ENCODE assay signal across 8 cellular contexts in the genomic region with DNA sequence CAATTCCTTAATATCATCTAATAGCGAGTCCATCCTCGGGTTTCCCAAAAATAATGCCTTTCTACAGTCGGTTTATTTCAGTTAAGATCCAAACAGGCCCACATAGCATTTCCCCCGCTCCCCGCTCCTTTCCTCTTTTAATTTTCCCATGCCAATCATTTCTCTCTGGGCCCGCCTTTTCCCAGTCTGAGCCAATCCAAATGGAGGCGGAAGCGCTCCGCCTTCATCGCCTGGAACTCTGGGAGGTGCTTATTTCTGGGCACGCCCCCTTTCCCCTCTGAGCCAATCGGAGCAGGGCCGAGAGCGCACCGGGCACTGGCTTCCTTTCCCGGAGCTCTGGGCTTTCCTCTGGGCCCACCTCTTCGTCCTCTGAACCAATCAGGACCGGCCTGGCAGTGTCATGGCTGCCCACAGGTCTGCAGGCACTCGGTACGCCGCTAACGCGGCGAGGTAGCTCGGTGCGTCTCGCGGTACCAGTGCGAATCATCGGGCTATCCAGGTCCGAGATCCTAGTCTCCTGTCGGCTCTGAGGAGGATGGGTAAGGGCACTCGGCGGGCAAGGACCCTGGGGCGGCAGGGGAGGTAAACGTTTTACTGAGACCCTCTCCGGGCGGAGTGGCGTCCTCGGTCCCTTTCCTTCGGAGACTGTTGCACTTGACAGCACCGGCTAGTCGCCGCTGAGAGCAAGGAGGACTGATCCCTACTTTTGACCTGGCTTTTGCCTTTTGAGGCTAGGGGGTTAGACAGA. TPM values are rescaled to one million over a fixed set of nuclear protein-coding genes. Genes with fewer than 3 reads are reported as not detected.
DNase-seq lines count a peak whose midpoint lies in the region; ATAC-seq and TF ChIP-seq lines count a peak whose summit lies in the region.
"Not testable (repeated sequence)": the region's sequence is repeated elsewhere in the genome, so short reads cannot be mapped to it uniquely, and the experiment has no call there.

A gene with protein sequence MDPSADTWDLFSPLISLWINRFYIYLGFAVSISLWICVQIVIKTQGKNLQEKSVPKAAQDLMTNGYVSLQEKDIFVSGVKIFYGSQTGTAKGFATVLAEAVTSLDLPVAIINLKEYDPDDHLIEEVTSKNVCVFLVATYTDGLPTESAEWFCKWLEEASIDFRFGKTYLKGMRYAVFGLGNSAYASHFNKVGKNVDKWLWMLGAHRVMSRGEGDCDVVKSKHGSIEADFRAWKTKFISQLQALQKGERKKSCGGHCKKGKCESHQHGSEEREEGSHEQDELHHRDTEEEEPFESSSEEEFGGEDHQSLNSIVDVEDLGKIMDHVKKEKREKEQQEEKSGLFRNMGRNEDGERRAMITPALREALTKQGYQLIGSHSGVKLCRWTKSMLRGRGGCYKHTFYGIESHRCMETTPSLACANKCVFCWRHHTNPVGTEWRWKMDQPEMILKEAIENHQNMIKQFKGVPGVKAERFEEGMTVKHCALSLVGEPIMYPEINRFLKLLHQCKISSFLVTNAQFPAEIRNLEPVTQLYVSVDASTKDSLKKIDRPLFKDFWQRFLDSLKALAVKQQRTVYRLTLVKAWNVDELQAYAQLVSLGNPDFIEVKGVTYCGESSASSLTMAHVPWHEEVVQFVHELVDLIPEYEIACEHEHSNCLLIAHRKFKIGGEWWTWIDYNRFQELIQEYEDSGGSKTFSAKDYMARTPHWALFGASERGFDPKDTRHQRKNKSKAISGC (plus strand): TSS at position 390 of the 748 bp plus-strand sequence. CDS start 146 bp downstream, at position 536.

- in situ Hi-C loops in ACHN (cut with HindIII; ENCODE audit: low pct_ligation_motif_present, low pct_unique_long_range_greater_than_20kb, low sequenced_read_pairs), result not testable (repeated sequence)

- WGBS in smooth muscle cell (ENCODE audit: low lambda C conversion rate), result 2% methylated on average over 44 of the region's 44 CpGs

- peaks cover 16% of the 10 kb centered on the region for H3K36me3 Mint-ChIP-seq in WTC11

- H3K9me3 ChIP-seq in smooth muscle cell (replicated peaks; ENCODE audit: low read depth), result not testable (repeated sequence)

- peak within 1 kb of the TSS; percentile 88 for H3K9ac ChIP-seq in smooth muscle cell (ENCODE audit: low read depth)

- not testable (repeated sequence) for H4K20me1 ChIP-seq in smooth muscle cell (ENCODE audit: low read depth)

- not testable (repeated sequence) for H3K27me3 Mint-ChIP-seq in WTC11 (ENCODE audit: low read depth)

- H3K4me1 ChIP-seq in smooth muscle cell (ENCODE audit: low read depth), result not testable (repeated sequence)

- H3K4me3 Mint-ChIP-seq in WTC11, result peak within 1 kb of the TSS; percentile 100

- H3K27ac ChIP-seq in caudate nucleus (ENCODE audit: low read depth, low read length) (peak within 1 kb of the TSS; percentile 64), smooth muscle cell (ENCODE audit: low read depth) (peak within 1 kb of the TSS; percentile 68)

- peaks cover 21% of the 10 kb centered on the region for H3K79me2 ChIP-seq in smooth muscle cell (ENCODE audit: low read depth)

- TF ChIP-seq CTCF in WTC11 (IDR thresholded peaks at IDR 0.05); smooth muscle cell (IDR thresholded peaks at IDR 0.05; ENCODE audit: borderline replicate concordance, insufficient read depth, poor library complexity, severe bottlenecking): not testable (repeated sequence)

- peak within 1 kb of the TSS; percentile 82 for H2AFZ ChIP-seq in smooth muscle cell (ENCODE audit: low read depth)

- H3K4me3 ChIP-seq in smooth muscle cell, result peak within 1 kb of the TSS; percentile 58

- POLR2A ChIA-PET in WTC11 (lab: Charles Lee), result interaction anchor here (0.5 to 1.0 kb wide), 3 partner anchors 28 to 503 kb away, joined by 3 to 5 read pairs (median 4); no protein-coding TSS in a partner anchor

- not testable (repeated sequence) for H3F3A ChIP-seq in smooth muscle cell (ENCODE audit: low read depth)

- H3K36me3 ChIP-seq in smooth muscle cell (ENCODE audit: low read depth), result not testable (repeated sequence)

- peak within 1 kb of the TSS; percentile 99 for H3K27ac Mint-ChIP-seq in WTC11

- not testable (repeated sequence) for H3K27me3 ChIP-seq in smooth muscle cell (ENCODE audit: low read depth)

- DNase-seq in ACHN, result peak; percentile 100
- DNase-seq in NCI-H226, result peak; percentile 97
- DNase-seq in WTC11 (ENCODE audit: low spot score), result peak; percentile 99
- DNase-seq in caudate nucleus (lab: John Stamatoyannopoulos, UW), result peak; percentile 79 to 99 (median 98)
- peak; percentile 84 for DNase-seq in iPS-NIHi7 (ENCODE audit: extremely low spot score)
- DNase-seq in smooth muscle cell (lab: John Stamatoyannopoulos, UW; ENCODE audit: unreplicated experiment), result peak; percentile 86

- not testable (repeated sequence) for H3K4me1 Mint-ChIP-seq in WTC11

- not testable (repeated sequence) for H3K9me3 Mint-ChIP-seq in WTC11

- CTCF ChIA-PET in WTC11 (lab: Charles Lee), result interaction anchor here (1.1 to 1.3 kb wide), 2 partner anchors 150 to 306 kb away, joined by 3 read pairs; no protein-coding TSS in a partner anchor

- ATAC-seq in GM18907 (IDR thresholded peaks at IDR 0.05; ENCODE audit: unreplicated experiment) (peak; percentile 90), HG03175 (IDR thresholded peaks at IDR 0.05; ENCODE audit: unreplicated experiment) (peak; percentile 90), WTC11 (peak; percentile 97)

- H3K4me2 ChIP-seq in smooth muscle cell, result peak within 1 kb of the TSS; percentile 97

TF ChIP-seq in WTC11, 78 proteins besides CTCF, POLR2A, EP300 and RAD21:
- TF ChIP-seq, protein P1, sequence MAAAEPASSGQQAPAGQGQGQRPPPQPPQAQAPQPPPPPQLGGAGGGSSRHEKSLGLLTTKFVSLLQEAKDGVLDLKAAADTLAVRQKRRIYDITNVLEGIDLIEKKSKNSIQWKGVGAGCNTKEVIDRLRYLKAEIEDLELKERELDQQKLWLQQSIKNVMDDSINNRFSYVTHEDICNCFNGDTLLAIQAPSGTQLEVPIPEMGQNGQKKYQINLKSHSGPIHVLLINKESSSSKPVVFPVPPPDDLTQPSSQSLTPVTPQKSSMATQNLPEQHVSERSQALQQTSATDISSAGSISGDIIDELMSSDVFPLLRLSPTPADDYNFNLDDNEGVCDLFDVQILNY (CRISPR knock-in tag; IDR thresholded peaks at IDR 0.05), result 0 out of 2 replicates have a peak, but pooled peaks have one; percentile 34
- TF ChIP-seq, protein P2, sequence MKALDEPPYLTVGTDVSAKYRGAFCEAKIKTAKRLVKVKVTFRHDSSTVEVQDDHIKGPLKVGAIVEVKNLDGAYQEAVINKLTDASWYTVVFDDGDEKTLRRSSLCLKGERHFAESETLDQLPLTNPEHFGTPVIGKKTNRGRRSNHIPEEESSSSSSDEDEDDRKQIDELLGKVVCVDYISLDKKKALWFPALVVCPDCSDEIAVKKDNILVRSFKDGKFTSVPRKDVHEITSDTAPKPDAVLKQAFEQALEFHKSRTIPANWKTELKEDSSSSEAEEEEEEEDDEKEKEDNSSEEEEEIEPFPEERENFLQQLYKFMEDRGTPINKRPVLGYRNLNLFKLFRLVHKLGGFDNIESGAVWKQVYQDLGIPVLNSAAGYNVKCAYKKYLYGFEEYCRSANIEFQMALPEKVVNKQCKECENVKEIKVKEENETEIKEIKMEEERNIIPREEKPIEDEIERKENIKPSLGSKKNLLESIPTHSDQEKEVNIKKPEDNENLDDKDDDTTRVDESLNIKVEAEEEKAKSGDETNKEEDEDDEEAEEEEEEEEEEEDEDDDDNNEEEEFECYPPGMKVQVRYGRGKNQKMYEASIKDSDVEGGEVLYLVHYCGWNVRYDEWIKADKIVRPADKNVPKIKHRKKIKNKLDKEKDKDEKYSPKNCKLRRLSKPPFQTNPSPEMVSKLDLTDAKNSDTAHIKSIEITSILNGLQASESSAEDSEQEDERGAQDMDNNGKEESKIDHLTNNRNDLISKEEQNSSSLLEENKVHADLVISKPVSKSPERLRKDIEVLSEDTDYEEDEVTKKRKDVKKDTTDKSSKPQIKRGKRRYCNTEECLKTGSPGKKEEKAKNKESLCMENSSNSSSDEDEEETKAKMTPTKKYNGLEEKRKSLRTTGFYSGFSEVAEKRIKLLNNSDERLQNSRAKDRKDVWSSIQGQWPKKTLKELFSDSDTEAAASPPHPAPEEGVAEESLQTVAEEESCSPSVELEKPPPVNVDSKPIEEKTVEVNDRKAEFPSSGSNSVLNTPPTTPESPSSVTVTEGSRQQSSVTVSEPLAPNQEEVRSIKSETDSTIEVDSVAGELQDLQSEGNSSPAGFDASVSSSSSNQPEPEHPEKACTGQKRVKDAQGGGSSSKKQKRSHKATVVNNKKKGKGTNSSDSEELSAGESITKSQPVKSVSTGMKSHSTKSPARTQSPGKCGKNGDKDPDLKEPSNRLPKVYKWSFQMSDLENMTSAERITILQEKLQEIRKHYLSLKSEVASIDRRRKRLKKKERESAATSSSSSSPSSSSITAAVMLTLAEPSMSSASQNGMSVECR (CRISPR knock-in tag; IDR thresholded peaks at IDR 0.05; ENCODE audit: borderline replicate concordance), result peak; percentile 47; the same call in 1 of the 2 replicates
- peak; percentile 84 for TF ChIP-seq SP1 (CRISPR knock-in tag; conservative IDR thresholded peaks at IDR 0.05)
- peak; percentile 55; the same call in 1 of the 2 replicates for TF ChIP-seq FOXP1 (CRISPR knock-in tag; IDR thresholded peaks at IDR 0.05; ENCODE audit: borderline replicate concordance)
- peak; percentile 72 for TF ChIP-seq NFYB (CRISPR knock-in tag; conservative IDR thresholded peaks at IDR 0.05; ENCODE audit: low read depth)
- TF ChIP-seq, protein P3, sequence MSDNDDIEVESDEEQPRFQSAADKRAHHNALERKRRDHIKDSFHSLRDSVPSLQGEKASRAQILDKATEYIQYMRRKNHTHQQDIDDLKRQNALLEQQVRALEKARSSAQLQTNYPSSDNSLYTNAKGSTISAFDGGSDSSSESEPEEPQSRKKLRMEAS (CRISPR knock-in tag; IDR thresholded peaks at IDR 0.05), result peak; percentile 69
- TF ChIP-seq FOXK1 (CRISPR knock-in tag; IDR thresholded peaks at IDR 0.05), result peak; percentile 71; the same call in 1 of the 2 replicates
- TF ChIP-seq TEAD1 (CRISPR knock-in tag; IDR thresholded peaks at IDR 0.05), result peak; percentile 78
- 0 out of 2 replicates have a peak, but pooled peaks have one; percentile 31 for TF ChIP-seq MYBL2 (CRISPR knock-in tag; IDR thresholded peaks at IDR 0.05)

RNA-seq across cellular contexts. Expression of the gene that starts here (rescaled TPM):
- 14.9 to 15.8 TPM (median 15.3 TPM) in 3 replicates for total RNA-seq in WTC11 (2021)
- 42.5 and 53.7 TPM in 2 replicates for total RNA-seq in smooth muscle cell
- 12.4 and 14.3 TPM in 2 replicates for polyA plus RNA-seq in smooth muscle cell

Comparison
In these comparisons a context has a peak if more than half of its experiments do, and no peak if none do; other contexts are left out.
1. Peak in every context shown above with its lines: DNase-seq, ATAC-seq, H3K4me3 ChIP-seq and H3K27ac ChIP-seq.